In genomic region chr10:24350111-24350921, GRCh38 we compare ENCODE assay signal across 16 cellular contexts.
A peak's percentile ranks its signal among the peaks of the same experiment; 100 is the strongest.
DNase-seq lines count a peak whose midpoint lies in the region; ATAC-seq, FAIRE-seq and TF ChIP-seq lines count a peak whose summit lies in the region.
"Had no signal": no experiment of that assay in that cellular context is flagged by ENCODE, and none has a peak within 500 bp of the region (broad histone marks: within the 10 kb centered on the region; RNA-seq: fewer than 3 reads in every experiment).

No MANE protein-coding gene starts in this region.

- DNase-seq in Daoy (ENCODE audit: low read depth), result peak; percentile 42
- peak; percentile 12 for DNase-seq in RCC 7860 (ENCODE audit: low spot score)
- no peak for DNase-seq in SIG-M5 (lab: John Stamatoyannopoulos, UW)
- DNase-seq in NCI-H748 (lab: John Stamatoyannopoulos, UW; ENCODE audit: unreplicated experiment), result no peak
- DNase-seq in effector CD8-positive, alpha-beta T cell (lab: John Stamatoyannopoulos, UW), result no peak
- DNase-seq: activated CD4-positive, CD25-positive, alpha-beta regulatory T cell treated with anti-CD3 and anti-CD28 coated beads, Interleukin-2, amount 50 U/mL, for 72 hours; activated T-cell treated with anti-CD3 and anti-CD28 coated beads for 4 hours; cortex of kidney; NCI-H1436; NCI-H510A; OCI-M1; T-cell had no signal

- no peak for TF ChIP-seq CTCF in parathyroid adenoma (IDR thresholded peaks at IDR 0.05)

- H3K9me3 ChIP-seq in parathyroid adenoma (ENCODE audit: control insufficient read depth, low read length), result no peaks in the 10 kb centered on the region
- H3K9me3 ChIP-seq: tibial nerve had no signal

- no peak overlapping the region for H3K9ac ChIP-seq in parathyroid adenoma

- H3K4me2 ChIP-seq in parathyroid adenoma (ENCODE audit: low read length), result peak overlapping the region; percentile 9

- no peaks in the 10 kb centered on the region for H3K36me3 ChIP-seq in parathyroid adenoma (ENCODE audit: control insufficient read depth, insufficient read depth, low read length)
- H3K36me3 ChIP-seq: tibial nerve had no signal

- no peak for FAIRE-seq in RCC 7860 (lab: Jason Lieb, UNC)
- peak; percentile 29 for FAIRE-seq in endometrium (lab: Jason Lieb, UNC)

- ATAC-seq in HG03565 (IDR thresholded peaks at IDR 0.05; ENCODE audit: unreplicated experiment), result no peak
- ATAC-seq: T-cell had no signal

- peaks cover 41% of the 10 kb centered on the region for H3K79me2 ChIP-seq in parathyroid adenoma

- H3K27me3 ChIP-seq in parathyroid adenoma (ENCODE audit: control insufficient read depth, insufficient read depth, low read length), result no peaks in the 10 kb centered on the region
- H3K27me3 ChIP-seq: tibial nerve had no signal

- peak overlapping the region; percentile 53 for H3K27ac ChIP-seq in parathyroid adenoma

- no peak overlapping the region for H2AFZ ChIP-seq in parathyroid adenoma

- no peak overlapping the region for H3K4me3 ChIP-seq in parathyroid adenoma (ENCODE audit: low read depth, low read length)
- H3K4me3 ChIP-seq: tibial nerve had no signal

- H3K4me1 ChIP-seq in parathyroid adenoma, result peaks cover 58% of the 10 kb centered on the region

Comparison
In these comparisons a context has a peak if more than half of its experiments do, and no peak if none do; other contexts are left out.
1. DNase-seq: peak in Daoy (single experiment) and RCC 7860 (single experiment); none in SIG-M5 (single experiment), NCI-H748 (single experiment) and effector CD8-positive, alpha-beta T cell (single experiment).